Comparison of ENCODE assay signal across 10 cellular contexts in the genomic region with DNA sequence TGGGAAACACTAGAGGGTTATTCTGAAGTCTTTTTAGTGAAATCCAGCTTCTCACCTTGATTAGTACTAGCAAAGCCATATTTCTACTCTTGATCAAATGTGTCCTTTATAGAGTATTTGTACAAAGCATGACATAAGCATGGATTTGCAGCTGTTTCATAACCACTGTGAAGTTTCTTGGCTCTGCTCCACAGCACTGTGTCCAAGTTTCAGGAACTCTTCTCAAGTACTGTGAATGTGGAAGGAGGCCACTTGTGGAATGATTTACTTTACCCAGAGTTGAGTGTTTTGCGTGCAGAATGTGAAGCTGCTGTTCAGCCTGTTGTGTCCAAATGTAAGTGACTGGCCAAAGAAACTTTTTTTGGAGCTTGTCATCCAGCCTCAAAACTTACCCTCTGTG. TPM values are rescaled to one million over a fixed set of nuclear protein-coding genes. Genes with fewer than 3 reads are reported as not detected.
DNase-seq lines count a peak whose midpoint lies in the region; ATAC-seq and TF ChIP-seq lines count a peak whose summit lies in the region.
"Had no signal": no experiment of that assay in that cellular context is flagged by ENCODE, and none has a peak within 500 bp of the region (broad histone marks: within the 10 kb centered on the region; RNA-seq: fewer than 3 reads in every experiment).

No MANE protein-coding gene starts in this region.

- peaks cover 2% of the 10 kb centered on the region for H3K36me3 Mint-ChIP-seq in T-helper 17 cell (ENCODE audit: low read depth)

- H3K27me3 ChIP-seq in liver (ENCODE audit: control insufficient read depth in 4 of 4, insufficient read depth in 4 of 4, low read length in 3 of 4): no peaks in the 10 kb centered on the region
- no peaks in the 10 kb centered on the region for H3K27me3 ChIP-seq in thoracic aorta (replicated peaks; ENCODE audit: insufficient read depth)

- H3K9me3 ChIP-seq in liver (ENCODE audit: control insufficient read depth in 4 of 4, low read length in 3 of 4) (no peaks in the 10 kb centered on the region), thoracic aorta (no peaks in the 10 kb centered on the region), T-helper 17 cell (ENCODE audit: control insufficient read depth, low read length, poor library complexity, severe bottlenecking) (no peaks in the 10 kb centered on the region)

- DNase-seq in HCEC 1CT: peak; percentile 65
- peak; percentile 35 for DNase-seq in dermis blood vessel endothelial cell
- peak; percentile 38 for DNase-seq in thoracic aorta (ENCODE audit: low spot score)
- DNase-seq in MV-4-11 (lab: John Stamatoyannopoulos, UW): no peak
- no peak for DNase-seq in C1 segment of cervical spinal cord (lab: John Stamatoyannopoulos, UW)
- no peak for DNase-seq in SIG-M5 treated with dmso at 0.1 percent for 504 hours (lab: John Stamatoyannopoulos, UW; ENCODE audit: unreplicated experiment)
- no peak for DNase-seq in T-helper 17 cell
- DNase-seq: naive thymus-derived CD4-positive, alpha-beta T cell; NCI-H2107 had no signal

- peaks cover 2 to 16% (median 5%) of the 10 kb centered on the region in 4 donors for H3K4me1 ChIP-seq in liver (ENCODE audit: control insufficient read depth in 4 of 4, insufficient read depth in 4 of 4, low read length in 3 of 4)
- peaks cover 8 to 36% of the 10 kb centered on the region in 2 donors for H3K4me1 ChIP-seq in thoracic aorta (ENCODE audit: control insufficient read depth in 1 of 2, low read depth in 2 of 2)

- peaks cover 17% of the 10 kb centered on the region for H3K4me1 Mint-ChIP-seq in T-helper 17 cell

- no peak overlapping the region for H3K4me3 ChIP-seq in liver (ENCODE audit: low read depth in 1 of 3, low read length in 3 of 3)
- H3K4me3 ChIP-seq in thoracic aorta: no peak overlapping the region

- H3K27me3 Mint-ChIP-seq in T-helper 17 cell: peaks cover 6% of the 10 kb centered on the region

- 22% methylated on average over 1 of the region's 1 CpG for WGBS in liver

- H3K27ac ChIP-seq in liver (ENCODE audit: low read depth in 1 of 2, low read length in 2 of 2) (peak overlapping the region; percentile 25 to 27), thoracic aorta (peak overlapping the region in 1 of 2 donors; percentile 3)

- no peak overlapping the region for H3K9ac ChIP-seq in liver (ENCODE audit: low read depth in 1 of 2, low read length in 2 of 2)

- ATAC-seq in thoracic aorta (ENCODE audit: insufficient number of reproducible peaks, low FRiP score, low read depth): peak; percentile 71
- no peak for ATAC-seq in T-helper 17 cell
- ATAC-seq: naive thymus-derived CD4-positive, alpha-beta T cell had no signal

- H3K36me3 ChIP-seq in liver (ENCODE audit: control insufficient read depth in 4 of 4, insufficient read depth in 3 of 4, low read depth in 1 of 4, low read length in 3 of 4) (no peaks in the 10 kb centered on the region), thoracic aorta (no peaks in the 10 kb centered on the region)

- no peak overlapping the region for H3K4me3 Mint-ChIP-seq in T-helper 17 cell
- H3K4me3 Mint-ChIP-seq: naive thymus-derived CD4-positive, alpha-beta T cell had no signal

- no peak for TF ChIP-seq CTCF in liver (IDR thresholded peaks at IDR 0.05; ENCODE audit: low read depth, low read length, missing input control)
- no peak for TF ChIP-seq CTCF in thoracic aorta (IDR thresholded peaks at IDR 0.05)

- H3K27ac Mint-ChIP-seq in T-helper 17 cell: no peak overlapping the region

- peak; percentile 49 to 66 for TF ChIP-seq RAD21 in liver (IDR thresholded peaks at IDR 0.05)

TF ChIP-seq in liver, 16 proteins besides CTCF, POLR2A, EP300 and RAD21:
- TF ChIP-seq RXRA (IDR thresholded peaks at IDR 0.05) (peak; percentile 30 to 51), FOXA1 (IDR thresholded peaks at IDR 0.05) (no peak), JUND (IDR thresholded peaks at IDR 0.05) (peak; percentile 60 to 63), NR2F2 (IDR thresholded peaks at IDR 0.05) (peak; percentile 22), HNF4A (conservative IDR thresholded peaks at IDR 0.05) (peak; percentile 30 to 34), SP1 (IDR thresholded peaks at IDR 0.05) (peak; percentile 38), YY1 (IDR thresholded peaks at IDR 0.05) (no peak), GABPA (IDR thresholded peaks at IDR 0.05 in 1 of 2, conservative IDR thresholded peaks at IDR 0.05 in 1 of 2) (peak in 1 of 2 donors; percentile 18), EGR1 (IDR thresholded peaks at IDR 0.05; ENCODE audit: low read depth in 2 of 2) (no peak)
- TF ChIP-seq, protein P1, sequence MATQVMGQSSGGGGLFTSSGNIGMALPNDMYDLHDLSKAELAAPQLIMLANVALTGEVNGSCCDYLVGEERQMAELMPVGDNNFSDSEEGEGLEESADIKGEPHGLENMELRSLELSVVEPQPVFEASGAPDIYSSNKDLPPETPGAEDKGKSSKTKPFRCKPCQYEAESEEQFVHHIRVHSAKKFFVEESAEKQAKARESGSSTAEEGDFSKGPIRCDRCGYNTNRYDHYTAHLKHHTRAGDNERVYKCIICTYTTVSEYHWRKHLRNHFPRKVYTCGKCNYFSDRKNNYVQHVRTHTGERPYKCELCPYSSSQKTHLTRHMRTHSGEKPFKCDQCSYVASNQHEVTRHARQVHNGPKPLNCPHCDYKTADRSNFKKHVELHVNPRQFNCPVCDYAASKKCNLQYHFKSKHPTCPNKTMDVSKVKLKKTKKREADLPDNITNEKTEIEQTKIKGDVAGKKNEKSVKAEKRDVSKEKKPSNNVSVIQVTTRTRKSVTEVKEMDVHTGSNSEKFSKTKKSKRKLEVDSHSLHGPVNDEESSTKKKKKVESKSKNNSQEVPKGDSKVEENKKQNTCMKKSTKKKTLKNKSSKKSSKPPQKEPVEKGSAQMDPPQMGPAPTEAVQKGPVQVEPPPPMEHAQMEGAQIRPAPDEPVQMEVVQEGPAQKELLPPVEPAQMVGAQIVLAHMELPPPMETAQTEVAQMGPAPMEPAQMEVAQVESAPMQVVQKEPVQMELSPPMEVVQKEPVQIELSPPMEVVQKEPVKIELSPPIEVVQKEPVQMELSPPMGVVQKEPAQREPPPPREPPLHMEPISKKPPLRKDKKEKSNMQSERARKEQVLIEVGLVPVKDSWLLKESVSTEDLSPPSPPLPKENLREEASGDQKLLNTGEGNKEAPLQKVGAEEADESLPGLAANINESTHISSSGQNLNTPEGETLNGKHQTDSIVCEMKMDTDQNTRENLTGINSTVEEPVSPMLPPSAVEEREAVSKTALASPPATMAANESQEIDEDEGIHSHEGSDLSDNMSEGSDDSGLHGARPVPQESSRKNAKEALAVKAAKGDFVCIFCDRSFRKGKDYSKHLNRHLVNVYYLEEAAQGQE (IDR thresholded peaks at IDR 0.05): peak; percentile 28
- TF ChIP-seq, protein P2, sequence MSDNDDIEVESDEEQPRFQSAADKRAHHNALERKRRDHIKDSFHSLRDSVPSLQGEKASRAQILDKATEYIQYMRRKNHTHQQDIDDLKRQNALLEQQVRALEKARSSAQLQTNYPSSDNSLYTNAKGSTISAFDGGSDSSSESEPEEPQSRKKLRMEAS (IDR thresholded peaks at IDR 0.05): peak; percentile 40
- TF ChIP-seq, protein P3, sequence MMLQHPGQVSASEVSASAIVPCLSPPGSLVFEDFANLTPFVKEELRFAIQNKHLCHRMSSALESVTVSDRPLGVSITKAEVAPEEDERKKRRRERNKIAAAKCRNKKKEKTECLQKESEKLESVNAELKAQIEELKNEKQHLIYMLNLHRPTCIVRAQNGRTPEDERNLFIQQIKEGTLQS (IDR thresholded peaks at IDR 0.05): peak; percentile 45
- TF ChIP-seq, protein P4, sequence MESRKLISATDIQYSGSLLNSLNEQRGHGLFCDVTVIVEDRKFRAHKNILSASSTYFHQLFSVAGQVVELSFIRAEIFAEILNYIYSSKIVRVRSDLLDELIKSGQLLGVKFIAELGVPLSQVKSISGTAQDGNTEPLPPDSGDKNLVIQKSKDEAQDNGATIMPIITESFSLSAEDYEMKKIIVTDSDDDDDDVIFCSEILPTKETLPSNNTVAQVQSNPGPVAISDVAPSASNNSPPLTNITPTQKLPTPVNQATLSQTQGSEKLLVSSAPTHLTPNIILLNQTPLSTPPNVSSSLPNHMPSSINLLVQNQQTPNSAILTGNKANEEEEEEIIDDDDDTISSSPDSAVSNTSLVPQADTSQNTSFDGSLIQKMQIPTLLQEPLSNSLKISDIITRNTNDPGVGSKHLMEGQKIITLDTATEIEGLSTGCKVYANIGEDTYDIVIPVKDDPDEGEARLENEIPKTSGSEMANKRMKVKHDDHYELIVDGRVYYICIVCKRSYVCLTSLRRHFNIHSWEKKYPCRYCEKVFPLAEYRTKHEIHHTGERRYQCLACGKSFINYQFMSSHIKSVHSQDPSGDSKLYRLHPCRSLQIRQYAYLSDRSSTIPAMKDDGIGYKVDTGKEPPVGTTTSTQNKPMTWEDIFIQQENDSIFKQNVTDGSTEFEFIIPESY (IDR thresholded peaks at IDR 0.05): peak; percentile 21

RNA-seq across cellular contexts. Expression of a gene that starts 16.2 kb away (rescaled TPM):
- total RNA-seq in dermis blood vessel endothelial cell (29.8 and 35.8 TPM in 2 replicates), liver (10 to 100 TPM; 11.9 to 12.8 TPM), thoracic aorta (10 to 100 TPM; 31.8 to 54.2 TPM), T-helper 17 cell (100 to 1,000 TPM in 1 of 2 donors, 10 to 100 TPM in 1; 91.4 to 111 TPM)
- 10 to 100 TPM in 1 of 2 donors, 1 to 10 TPM in 1; 7.9 to 10.2 TPM for polyA plus RNA-seq in liver

Comparison
In these comparisons a context has a peak if more than half of its experiments do, and no peak if none do; other contexts are left out.
1. DNase-seq: peak in HCEC 1CT (single experiment), dermis blood vessel endothelial cell (single experiment) and thoracic aorta (single experiment); none in MV-4-11 (single experiment), C1 segment of cervical spinal cord (0 of 14), SIG-M5 treated with dmso at 0.1 percent for 504 hours (single experiment) and T-helper 17 cell (0 of 3).